8 cellular contexts compared by ENCODE assay signal in genomic region chr20:50448625-50449403, GRCh38.
DNase-seq lines count a peak whose midpoint lies in the region; TF ChIP-seq lines count a peak whose summit lies in the region.
"Not testable (repeated sequence)": the region's sequence is repeated elsewhere in the genome, so short reads cannot be mapped to it uniquely, and the experiment has no call there.

No MANE protein-coding gene starts in this region.

- not testable (repeated sequence) for H3K27me3 Mint-ChIP-seq in MCF 10A (ENCODE audit: insufficient read depth, unreplicated experiment)
- peaks cover 11% of the 10 kb centered on the region for H3K27me3 Mint-ChIP-seq in type B pancreatic cell

- peaks cover 10% of the 10 kb centered on the region for H3K4me1 ChIP-seq in GM23248 (ENCODE audit: insufficient read depth)

- H3K4me3 ChIP-seq in GM23248; fibroblast of pulmonary artery (replicated peaks; ENCODE audit: low read depth, low read length): not testable (repeated sequence)

- 88 to 93% methylated on average over 10 of the region's 10 CpGs for WGBS in GM23248 (ENCODE audit: low coverage in 1 of 2, low lambda C conversion rate in 2 of 2, missing lambda C conversion rate in 2 of 2), 2 experiments

- not testable (repeated sequence) for H3K79me2 ChIP-seq in GM23248 (ENCODE audit: insufficient read depth)

- peaks cover 28% of the 10 kb centered on the region for H3K4me1 Mint-ChIP-seq in MCF 10A (ENCODE audit: insufficient read depth, unreplicated experiment)
- peaks cover 33% of the 10 kb centered on the region for H3K4me1 Mint-ChIP-seq in type B pancreatic cell (ENCODE audit: unreplicated experiment)

- intact Hi-C loops in MCF 10A (cut with micrococcal nuclease): not testable (repeated sequence)

- not testable (repeated sequence) for TF ChIP-seq CTCF in MCF 10A (IDR thresholded peaks at IDR 0.05; ENCODE audit: unreplicated experiment); fibroblast of pulmonary artery (IDR thresholded peaks at IDR 0.05; ENCODE audit: low read length, missing control alignments); type B pancreatic cell (conservative IDR thresholded peaks at IDR 0.05)

- H2AFZ ChIP-seq in GM23248: not testable (repeated sequence)

- not testable (repeated sequence) for H3K9me3 Mint-ChIP-seq in MCF 10A (ENCODE audit: unreplicated experiment); type B pancreatic cell

- H3F3A ChIP-seq in GM23248 (ENCODE audit: insufficient read depth): not testable (repeated sequence)

- CTCF ChIA-PET in MCF 10A (lab: Yijun Ruan, JAX): interaction anchor here (0.6 to 0.7 kb wide), 3 partner anchors 14 to 101 kb away, joined by 3 to 4 read pairs (median 3); no protein-coding TSS in a partner anchor

- H3K27ac ChIP-seq in GM23248: not testable (repeated sequence)

- H4K20me1 ChIP-seq in GM23248 (ENCODE audit: insufficient read depth): not testable (repeated sequence)

- not testable (repeated sequence) for H3K27ac Mint-ChIP-seq in MCF 10A (ENCODE audit: low read depth, unreplicated experiment)
- peak overlapping the region; percentile 70 for H3K27ac Mint-ChIP-seq in type B pancreatic cell

- POLR2A ChIA-PET in MCF 10A (lab: Yijun Ruan, JAX): interaction anchor here (1.3 to 1.4 kb wide), 2 partner anchors 15 to 18 kb away, joined by 3 to 5 read pairs; no protein-coding TSS in a partner anchor

- H3K9me3 ChIP-seq in GM23248 (ENCODE audit: low read depth): not testable (repeated sequence)

- not testable (repeated sequence) for H3K36me3 Mint-ChIP-seq in MCF 10A (ENCODE audit: insufficient read depth, unreplicated experiment); type B pancreatic cell

- not testable (repeated sequence) for BruUV-seq in MCF 10A (replicated peaks; lab: Mats Ljungman, UMichigan)

- DNase-seq in AG08396 (ENCODE audit: low spot score) (peak; percentile 29), GM23248 (peak; percentile 46), LHCN-M2 (ENCODE audit: low read depth) (peak; percentile 51), SW480 (ENCODE audit: low spot score) (peak; percentile 55), MCF 10A (ENCODE audit: unreplicated experiment) (peak; percentile 36), fibroblast of pulmonary artery (ENCODE audit: low read depth) (peak; percentile 67), kidney tubule cell (ENCODE audit: low spot score) (peak; percentile 40)
- DNase-seq in type B pancreatic cell (ENCODE audit: extremely low spot score, unreplicated experiment): not testable (repeated sequence)

- in situ Hi-C loops in GM23248 (cut with MboI): not testable (repeated sequence)

- H3K9ac ChIP-seq in GM23248: not testable (repeated sequence)

- not testable (repeated sequence) for H3K36me3 ChIP-seq in GM23248 (ENCODE audit: low read depth)

- H3K27me3 ChIP-seq in GM23248 (replicated peaks; ENCODE audit: insufficient read depth): not testable (repeated sequence)

- not testable (repeated sequence) for H3K4me3 Mint-ChIP-seq in MCF 10A (ENCODE audit: unreplicated experiment); type B pancreatic cell

- not testable (repeated sequence) for H3K9me2 ChIP-seq in GM23248 (ENCODE audit: insufficient read depth)

- not testable (repeated sequence) for H3K4me2 ChIP-seq in GM23248 (ENCODE audit: unreplicated experiment)
